2 cellular contexts compared by ENCODE assay signal in the genomic region with DNA sequence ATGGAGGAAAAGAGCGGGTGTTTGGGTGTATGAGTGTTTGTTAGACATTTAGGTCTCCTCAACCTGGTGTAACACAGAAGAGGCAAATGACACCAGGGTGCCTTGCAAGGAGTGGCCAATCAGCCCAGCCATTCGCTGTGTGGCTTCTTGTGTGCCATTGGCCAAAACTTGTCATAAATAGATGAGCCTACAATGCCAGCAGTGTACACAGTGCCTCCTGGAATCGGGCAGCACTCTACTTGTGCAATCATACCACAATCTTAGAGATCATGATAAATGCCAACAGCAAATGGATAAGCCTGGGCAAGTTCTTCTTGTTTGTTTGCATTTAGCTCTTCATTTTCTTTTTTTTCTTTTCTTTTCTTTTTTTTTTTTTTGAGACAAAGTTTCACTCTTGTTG.
TF ChIP-seq lines count a peak whose summit lies in the region.

No MANE protein-coding gene starts in this region.

TF ChIP-seq in GM23338, 12 proteins besides CTCF, POLR2A, EP300 and RAD21 (continues in another document):
- TF ChIP-seq, protein P1, sequence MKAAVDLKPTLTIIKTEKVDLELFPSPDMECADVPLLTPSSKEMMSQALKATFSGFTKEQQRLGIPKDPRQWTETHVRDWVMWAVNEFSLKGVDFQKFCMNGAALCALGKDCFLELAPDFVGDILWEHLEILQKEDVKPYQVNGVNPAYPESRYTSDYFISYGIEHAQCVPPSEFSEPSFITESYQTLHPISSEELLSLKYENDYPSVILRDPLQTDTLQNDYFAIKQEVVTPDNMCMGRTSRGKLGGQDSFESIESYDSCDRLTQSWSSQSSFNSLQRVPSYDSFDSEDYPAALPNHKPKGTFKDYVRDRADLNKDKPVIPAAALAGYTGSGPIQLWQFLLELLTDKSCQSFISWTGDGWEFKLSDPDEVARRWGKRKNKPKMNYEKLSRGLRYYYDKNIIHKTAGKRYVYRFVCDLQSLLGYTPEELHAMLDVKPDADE (IDR thresholded peaks at IDR 0.05) = no peak
- TF ChIP-seq JUNB (IDR thresholded peaks at IDR 0.05; ENCODE audit: unreplicated experiment) (no peak), ZNF331 (CRISPR knock-in tag; IDR thresholded peaks at IDR 0.05; ENCODE audit: low read depth) (no peak), ZNF114 (CRISPR knock-in tag; IDR thresholded peaks at IDR 0.05) (no peak), STAT1 (IDR thresholded peaks at IDR 0.05; ENCODE audit: unreplicated experiment) (no peak), NANOG (IDR thresholded peaks at IDR 0.05; ENCODE audit: borderline replicate concordance) (no peak), EZH2 (IDR thresholded peaks at IDR 0.05; ENCODE audit: low read depth, unreplicated experiment) (no peak), CREB1 (CRISPR knock-in tag; IDR thresholded peaks at IDR 0.05; ENCODE audit: low read depth) (no peak), POLR2AphosphoS5 (IDR thresholded peaks at IDR 0.05; ENCODE audit: low read depth) (no peak)
- TF ChIP-seq, protein P2, sequence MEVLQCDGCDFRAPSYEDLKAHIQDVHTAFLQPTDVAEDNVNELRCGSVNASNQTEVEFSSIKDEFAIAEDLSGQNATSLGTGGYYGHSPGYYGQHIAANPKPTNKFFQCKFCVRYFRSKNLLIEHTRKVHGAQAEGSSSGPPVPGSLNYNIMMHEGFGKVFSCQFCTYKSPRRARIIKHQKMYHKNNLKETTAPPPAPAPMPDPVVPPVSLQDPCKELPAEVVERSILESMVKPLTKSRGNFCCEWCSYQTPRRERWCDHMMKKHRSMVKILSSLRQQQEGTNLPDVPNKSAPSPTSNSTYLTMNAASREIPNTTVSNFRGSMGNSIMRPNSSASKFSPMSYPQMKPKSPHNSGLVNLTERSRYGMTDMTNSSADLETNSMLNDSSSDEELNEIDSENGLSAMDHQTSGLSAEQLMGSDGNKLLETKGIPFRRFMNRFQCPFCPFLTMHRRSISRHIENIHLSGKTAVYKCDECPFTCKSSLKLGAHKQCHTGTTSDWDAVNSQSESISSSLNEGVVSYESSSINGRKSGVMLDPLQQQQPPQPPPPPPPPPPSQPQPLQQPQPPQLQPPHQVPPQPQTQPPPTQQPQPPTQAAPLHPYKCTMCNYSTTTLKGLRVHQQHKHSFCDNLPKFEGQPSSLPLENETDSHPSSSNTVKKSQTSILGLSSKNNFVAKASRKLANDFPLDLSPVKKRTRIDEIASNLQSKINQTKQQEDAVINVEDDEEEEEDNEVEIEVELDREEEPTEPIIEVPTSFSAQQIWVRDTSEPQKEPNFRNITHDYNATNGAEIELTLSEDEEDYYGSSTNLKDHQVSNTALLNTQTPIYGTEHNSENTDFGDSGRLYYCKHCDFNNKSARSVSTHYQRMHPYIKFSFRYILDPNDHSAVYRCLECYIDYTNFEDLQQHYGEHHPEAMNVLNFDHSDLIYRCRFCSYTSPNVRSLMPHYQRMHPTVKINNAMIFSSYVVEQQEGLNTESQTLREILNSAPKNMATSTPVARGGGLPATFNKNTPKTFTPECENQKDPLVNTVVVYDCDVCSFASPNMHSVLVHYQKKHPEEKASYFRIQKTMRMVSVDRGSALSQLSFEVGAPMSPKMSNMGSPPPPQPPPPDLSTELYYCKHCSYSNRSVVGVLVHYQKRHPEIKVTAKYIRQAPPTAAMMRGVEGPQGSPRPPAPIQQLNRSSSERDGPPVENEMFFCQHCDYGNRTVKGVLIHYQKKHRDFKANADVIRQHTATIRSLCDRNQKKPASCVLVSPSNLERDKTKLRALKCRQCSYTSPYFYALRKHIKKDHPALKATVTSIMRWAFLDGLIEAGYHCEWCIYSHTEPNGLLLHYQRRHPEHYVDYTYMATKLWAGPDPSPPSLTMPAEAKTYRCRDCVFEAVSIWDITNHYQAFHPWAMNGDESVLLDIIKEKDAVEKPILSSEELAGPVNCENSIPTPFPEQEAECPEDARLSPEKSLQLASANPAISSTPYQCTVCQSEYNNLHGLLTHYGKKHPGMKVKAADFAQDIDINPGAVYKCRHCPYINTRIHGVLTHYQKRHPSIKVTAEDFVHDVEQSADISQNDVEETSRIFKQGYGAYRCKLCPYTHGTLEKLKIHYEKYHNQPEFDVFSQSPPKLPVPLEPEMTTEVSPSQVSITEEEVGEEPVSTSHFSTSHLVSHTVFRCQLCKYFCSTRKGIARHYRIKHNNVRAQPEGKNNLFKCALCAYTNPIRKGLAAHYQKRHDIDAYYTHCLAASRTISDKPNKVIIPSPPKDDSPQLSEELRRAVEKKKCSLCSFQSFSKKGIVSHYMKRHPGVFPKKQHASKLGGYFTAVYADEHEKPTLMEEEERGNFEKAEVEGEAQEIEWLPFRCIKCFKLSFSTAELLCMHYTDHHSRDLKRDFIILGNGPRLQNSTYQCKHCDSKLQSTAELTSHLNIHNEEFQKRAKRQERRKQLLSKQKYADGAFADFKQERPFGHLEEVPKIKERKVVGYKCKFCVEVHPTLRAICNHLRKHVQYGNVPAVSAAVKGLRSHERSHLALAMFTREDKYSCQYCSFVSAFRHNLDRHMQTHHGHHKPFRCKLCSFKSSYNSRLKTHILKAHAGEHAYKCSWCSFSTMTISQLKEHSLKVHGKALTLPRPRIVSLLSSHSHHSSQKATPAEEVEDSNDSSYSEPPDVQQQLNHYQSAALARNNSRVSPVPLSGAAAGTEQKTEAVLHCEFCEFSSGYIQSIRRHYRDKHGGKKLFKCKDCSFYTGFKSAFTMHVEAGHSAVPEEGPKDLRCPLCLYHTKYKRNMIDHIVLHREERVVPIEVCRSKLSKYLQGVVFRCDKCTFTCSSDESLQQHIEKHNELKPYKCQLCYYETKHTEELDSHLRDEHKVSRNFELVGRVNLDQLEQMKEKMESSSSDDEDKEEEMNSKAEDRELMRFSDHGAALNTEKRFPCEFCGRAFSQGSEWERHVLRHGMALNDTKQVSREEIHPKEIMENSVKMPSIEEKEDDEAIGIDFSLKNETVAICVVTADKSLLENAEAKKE (CRISPR knock-in tag; IDR thresholded peaks at IDR 0.05) = no peak

TF ChIP-seq in H1, 55 proteins besides CTCF, POLR2A, EP300 and RAD21:
- no peak for TF ChIP-seq MAFK (IDR thresholded peaks at IDR 0.05; ENCODE audit: low read depth, low read length)
- TF ChIP-seq, protein P3, sequence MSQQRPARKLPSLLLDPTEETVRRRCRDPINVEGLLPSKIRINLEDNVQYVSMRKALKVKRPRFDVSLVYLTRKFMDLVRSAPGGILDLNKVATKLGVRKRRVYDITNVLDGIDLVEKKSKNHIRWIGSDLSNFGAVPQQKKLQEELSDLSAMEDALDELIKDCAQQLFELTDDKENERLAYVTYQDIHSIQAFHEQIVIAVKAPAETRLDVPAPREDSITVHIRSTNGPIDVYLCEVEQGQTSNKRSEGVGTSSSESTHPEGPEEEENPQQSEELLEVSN (IDR thresholded peaks at IDR 0.05) = no peak
- TF ChIP-seq ZNF274 (IDR thresholded peaks at IDR 0.05; ENCODE audit: borderline replicate concordance, extremely low read depth, low read length) = no peak
- no peak for TF ChIP-seq CTBP2 (IDR thresholded peaks at IDR 0.05; ENCODE audit: borderline replicate concordance, insufficient read depth, insufficient read length, low read length)
- TF ChIP-seq TCF12 (IDR thresholded peaks at IDR 0.05; ENCODE audit: low read depth, low read length) = no peak
- TF ChIP-seq CBX5 (IDR thresholded peaks at IDR 0.05; ENCODE audit: low read depth, low read length) = no peak
- TF ChIP-seq YY1 (IDR thresholded peaks at IDR 0.05; ENCODE audit: low read depth, low read length) = no peak
- TF ChIP-seq NANOG (IDR thresholded peaks at IDR 0.05; ENCODE audit: insufficient read depth, low read depth, low read length, poor library complexity, severe bottlenecking) = no peak
- TF ChIP-seq, protein P4, sequence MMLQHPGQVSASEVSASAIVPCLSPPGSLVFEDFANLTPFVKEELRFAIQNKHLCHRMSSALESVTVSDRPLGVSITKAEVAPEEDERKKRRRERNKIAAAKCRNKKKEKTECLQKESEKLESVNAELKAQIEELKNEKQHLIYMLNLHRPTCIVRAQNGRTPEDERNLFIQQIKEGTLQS (IDR thresholded peaks at IDR 0.05; ENCODE audit: insufficient read depth, low read depth, low read length) = no peak
- TF ChIP-seq SP1 (IDR thresholded peaks at IDR 0.05; ENCODE audit: low read depth, low read length) = no peak
- TF ChIP-seq CHD1 (IDR thresholded peaks at IDR 0.05; ENCODE audit: low read depth, low read length) = no peak
- no peak for TF ChIP-seq RFX5 (IDR thresholded peaks at IDR 0.05; ENCODE audit: borderline replicate concordance, low read depth, low read length)
- TF ChIP-seq JUN (IDR thresholded peaks at IDR 0.05; ENCODE audit: low read depth, low read length) = no peak
